In genomic region chr2:200795044-200795443, GRCh38 we compare ENCODE assay signal across 1 cellular context.
TF ChIP-seq lines count a peak whose summit lies in the region.

No MANE protein-coding gene starts in this region.

TF ChIP-seq in K562, 482 proteins besides CTCF, POLR2A, EP300 and RAD21 (continued from another document and continues in another):
- 0 out of 2 replicates have a peak, but pooled peaks have one; percentile 32 for TF ChIP-seq IRF9 (tag; IDR thresholded peaks at IDR 0.05)
- peak; percentile 68 for TF ChIP-seq NCOR1 (IDR thresholded peaks at IDR 0.05)
- peak; percentile 81 for TF ChIP-seq ZNF146 (CRISPR knock-in tag; IDR thresholded peaks at IDR 0.05; ENCODE audit: unreplicated experiment)
- TF ChIP-seq SMARCE1 (IDR thresholded peaks at IDR 0.05) = 0 out of 2 replicates have a peak, but pooled peaks have one; percentile 16
- TF ChIP-seq E4F1 (CRISPR knock-in tag; IDR thresholded peaks at IDR 0.05; ENCODE audit: borderline replicate concordance) = no peak
- peak; percentile 28; the same call in 1 of the 2 replicates for TF ChIP-seq EP400 (IDR thresholded peaks at IDR 0.05)
- no peak for TF ChIP-seq HINFP (tag; conservative IDR thresholded peaks at IDR 0.05; ENCODE audit: low read depth)
- TF ChIP-seq E2F6 (IDR thresholded peaks at IDR 0.05; ENCODE audit: borderline replicate concordance in 1 of 2, extremely low read depth in 1 of 2, insufficient read depth in 1 of 2, insufficient read length in 1 of 2, low read depth in 1 of 2, low read length in 1 of 2, poor library complexity in 1 of 2, severe bottlenecking in 1 of 2) = peak in 1 of 2 experiments; percentile 12
- no peak for TF ChIP-seq ELK1 (CRISPR knock-in tag; IDR thresholded peaks at IDR 0.05)
- TF ChIP-seq SMC3 (conservative IDR thresholded peaks at IDR 0.05; ENCODE audit: insufficient read depth, low read depth, low read length) = 0 out of 2 replicates have a peak, but pooled peaks have one; percentile 14
- TF ChIP-seq TAF1 (IDR thresholded peaks at IDR 0.05; ENCODE audit: control insufficient read depth, extremely low read depth, insufficient read depth, low read length, severe bottlenecking) = peak; percentile 30
- TF ChIP-seq MECOM (CRISPR knock-in tag; IDR thresholded peaks at IDR 0.05) = no peak
- peak; percentile 73 for TF ChIP-seq CBFA2T3 (IDR thresholded peaks at IDR 0.05)
- TF ChIP-seq CBFA2T2 (conservative IDR thresholded peaks at IDR 0.05) = peak; percentile 46; the same call in 1 of the 2 replicates
- TF ChIP-seq KDM1A (IDR thresholded peaks at IDR 0.05) = peak; percentile 28 to 43; a peak in 1 of 4 replicates
- TF ChIP-seq ATF3 (IDR thresholded peaks at IDR 0.05) = peak; percentile 78
- TF ChIP-seq ATF3 (CRISPR knock-in tag; conservative IDR thresholded peaks at IDR 0.05) = no peak
- 0 out of 2 replicates have a peak, but pooled peaks have one; percentile 20 for TF ChIP-seq TOE1 (IDR thresholded peaks at IDR 0.05; ENCODE audit: borderline replicate concordance)
- TF ChIP-seq TOE1 (CRISPR knock-in tag; IDR thresholded peaks at IDR 0.05; ENCODE audit: borderline replicate concordance, low read depth) = no peak
- peak in 1 of 2 experiments; percentile 63; a peak in 1 of 4 replicates for TF ChIP-seq HDAC1 (IDR thresholded peaks at IDR 0.05)
- no peak for TF ChIP-seq SRSF9 (IDR thresholded peaks at IDR 0.05; ENCODE audit: borderline replicate concordance, low read depth, low read length)
- no peak for TF ChIP-seq TSC22D4 (tag; IDR thresholded peaks at IDR 0.05)
- TF ChIP-seq ARID1B (IDR thresholded peaks at IDR 0.05) = peak; percentile 69
- TF ChIP-seq EHMT2 (IDR thresholded peaks at IDR 0.05) = peak; percentile 63; the same call in 1 of the 2 replicates
- TF ChIP-seq ARID2 (IDR thresholded peaks at IDR 0.05) = no peak
- no peak for TF ChIP-seq ATF1 (CRISPR knock-in tag; IDR thresholded peaks at IDR 0.05)
- peak; percentile 28; the same call in 1 of the 2 replicates for TF ChIP-seq ATF1 (tag; IDR thresholded peaks at IDR 0.05)
- TF ChIP-seq RNF2 (IDR thresholded peaks at IDR 0.05) = no peak
- TF ChIP-seq VEZF1 (CRISPR knock-in tag; IDR thresholded peaks at IDR 0.05) = peak; percentile 53
- TF ChIP-seq NBN (IDR thresholded peaks at IDR 0.05; ENCODE audit: low read depth) = peak; percentile 67; the same call in 1 of the 2 replicates
- TF ChIP-seq CEBPG (CRISPR knock-in tag; IDR thresholded peaks at IDR 0.05) = peak; percentile 88
- peak; percentile 92 to 96 for TF ChIP-seq CEBPG (tag; conservative IDR thresholded peaks at IDR 0.05 in 1 of 2, IDR thresholded peaks at IDR 0.05 in 1 of 2)
- peak; percentile 38; the same call in 1 of the 2 replicates for TF ChIP-seq CREM (IDR thresholded peaks at IDR 0.05; ENCODE audit: low read depth)
- no peak for TF ChIP-seq ZNF224 (CRISPR knock-in tag; IDR thresholded peaks at IDR 0.05)
- no peak for TF ChIP-seq RFX7 (CRISPR knock-in tag; IDR thresholded peaks at IDR 0.05)
- TF ChIP-seq SRSF1 (IDR thresholded peaks at IDR 0.05; ENCODE audit: low read depth, low read length) = no peak
- TF ChIP-seq PHF21A (IDR thresholded peaks at IDR 0.05; ENCODE audit: borderline replicate concordance, low read depth) = peak; percentile 67; the same call in 1 of the 2 replicates
- peak in 1 of 2 experiments; percentile 53; a peak in 1 of 4 replicates for TF ChIP-seq RCOR1 (IDR thresholded peaks at IDR 0.05; ENCODE audit: borderline replicate concordance in 1 of 2, low read depth in 2 of 2, low read length in 2 of 2)
- TF ChIP-seq NRF1 (conservative IDR thresholded peaks at IDR 0.05 in 1 of 2, IDR thresholded peaks at IDR 0.05 in 1 of 2) = peak; percentile 30 to 37; a peak in 1 of 4 replicates
- no peak for TF ChIP-seq SIX5 (IDR thresholded peaks at IDR 0.05; ENCODE audit: borderline replicate concordance in 1 of 2, insufficient read depth in 1 of 2, low read depth in 1 of 2, low read length in 2 of 2)
- TF ChIP-seq NR2C2 (CRISPR knock-in tag; IDR thresholded peaks at IDR 0.05) = no peak
- peak; percentile 54 for TF ChIP-seq NR2C2 (tag; IDR thresholded peaks at IDR 0.05)
- peak; percentile 47; the same call in 1 of the 2 replicates for TF ChIP-seq CTBP1 (IDR thresholded peaks at IDR 0.05; ENCODE audit: borderline replicate concordance)
- no peak for TF ChIP-seq ELF2 (CRISPR knock-in tag; IDR thresholded peaks at IDR 0.05)
- peak in 1 of 2 experiments; percentile 83 for TF ChIP-seq AFF1 (IDR thresholded peaks at IDR 0.05; ENCODE audit: low read depth in 1 of 2, partially characterized antibody in 2 of 2)
- peak; percentile 68 for TF ChIP-seq NFIC (IDR thresholded peaks at IDR 0.05)
